ENCODE assay signal across 21 cellular contexts in the genomic region with DNA sequence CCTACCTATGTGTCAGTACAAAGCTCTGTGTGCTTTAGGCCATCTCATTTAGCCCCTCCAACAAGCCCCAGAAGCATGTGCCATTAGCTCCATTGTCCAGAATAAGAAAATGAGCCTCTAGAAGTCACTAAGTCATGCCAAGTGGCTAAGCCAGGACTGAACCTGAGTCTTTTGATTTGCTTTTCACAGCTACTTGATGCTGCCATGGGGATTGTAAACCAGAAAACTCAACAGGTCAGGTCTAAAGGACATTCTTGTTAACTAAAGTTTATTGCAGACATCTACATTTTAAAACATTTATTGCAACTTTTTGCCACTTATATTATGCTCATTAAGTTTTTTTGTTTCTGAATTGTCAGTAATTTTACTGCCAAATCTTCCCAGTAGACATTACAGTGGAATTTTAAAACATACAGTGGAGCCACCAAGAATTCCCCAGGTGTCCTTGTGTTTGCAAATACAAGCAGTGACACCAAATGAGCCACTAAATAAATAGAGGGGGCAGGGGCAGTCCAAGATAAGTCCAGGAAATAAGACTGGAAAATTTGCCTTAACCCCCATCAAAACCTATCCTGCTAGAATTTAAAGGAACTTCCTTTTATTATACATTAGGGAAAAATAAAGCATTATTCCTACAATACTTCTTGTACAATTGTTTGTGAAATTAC.
"Had no signal": no experiment of that assay in that cellular context is flagged by ENCODE, and none has a peak within 500 bp of the region (broad histone marks: within the 10 kb centered on the region; RNA-seq: fewer than 3 reads in every experiment).

No MANE protein-coding gene starts in this region.

- H3K9me3 ChIP-seq: SK-N-SH had no signal

- H3K9me2 ChIP-seq: SK-N-SH had no signal

- H3K27me3 ChIP-seq: MG63 had no signal

- H3K27ac ChIP-seq: RWPE1 had no signal

- H3K9ac ChIP-seq: SK-N-SH had no signal

- H3K4me2 ChIP-seq: SK-N-SH had no signal

- ATAC-seq: Panc1, T-cell had no signal

- H3K4me3 ChIP-seq: MG63 had no signal

- H3K36me3 ChIP-seq: MG63 had no signal

- DNase-seq: KBM-7, MG63, NCI-H1092, NCI-H1105 treated with DMSO at 0.1 percent for 48 hours, NCI-H1417 treated with DMSO at 0.1 percent for 48 hours, NCI-H146, NCI-H1694 treated with DMSO at 0.1 percent for 48 hours, NCI-H1930, NCI-H2171, NCI-H226, NCI-H446, NCI-H510A, NCI-H524 treated with DMSO at 0.1 percent for 48 hours, NCI-H69, NCI-H774, SHP77, SK-N-SH, SW 1271, T-cell had no signal
